In genomic region chr6:138722425-138723371, GRCh38 we compare ENCODE assay signal across 11 cellular contexts. TPM values are rescaled to one million over a fixed set of nuclear protein-coding genes. Genes with fewer than 3 reads are reported as not detected.
DNase-seq lines count a peak whose midpoint lies in the region; ATAC-seq, FAIRE-seq and TF ChIP-seq lines count a peak whose summit lies in the region.
"Had no signal": no experiment of that assay in that cellular context is flagged by ENCODE, and none has a peak within 500 bp of the region (broad histone marks: within the 10 kb centered on the region; RNA-seq: fewer than 3 reads in every experiment).

No MANE protein-coding gene starts in this region.

- no peak for TF ChIP-seq RAD21 in IMR-90 (IDR thresholded peaks at IDR 0.05; ENCODE audit: low read length)
- TF ChIP-seq RAD21 in K562 (CRISPR knock-in tag; conservative IDR thresholded peaks at IDR 0.05 in 1 of 2, IDR thresholded peaks at IDR 0.05 in 1 of 2), result no peak

- TF ChIP-seq POLR2A in IMR-90 (IDR thresholded peaks at IDR 0.05; ENCODE audit: low read depth, low read length) (no peak), K562 (conservative IDR thresholded peaks at IDR 0.05) (no peak)

- H3K4me2 ChIP-seq in IMR-90 (ENCODE audit: low read depth, low read length), result no peak overlapping the region; the same call in 1 of the 2 replicates
- no peak overlapping the region for H3K4me2 ChIP-seq in K562 (ENCODE audit: insufficient read depth, low read length)

- H3K9me1 ChIP-seq in IMR-90 (ENCODE audit: insufficient read depth, low read length) (no peaks in the 10 kb centered on the region), K562 (ENCODE audit: control insufficient read depth, insufficient read depth, low read length) (no peaks in the 10 kb centered on the region)

- dilution Hi-C loops in IMR-90 (cut with HindIII; ENCODE audit: low sequenced_read_pairs, unreplicated experiment), result no loop called here

- POLR2A ChIA-PET in IMR-90 (lab: Charles Lee; ENCODE audit: unreplicated experiment), result no interaction called here
- POLR2A ChIA-PET in K562 (lab: Yijun Ruan, JAX), result interaction anchor here (0.6 to 0.7 kb wide), 2 partner anchors 43 to 585 kb away, joined by 3 read pairs; no protein-coding TSS in a partner anchor

- H3K27me3 ChIP-seq in IMR-90 (ENCODE audit: control insufficient read depth, insufficient read depth, low read length) (peaks cover 4% of the 10 kb centered on the region; the same call in 1 of the 2 replicates), K562 (ENCODE audit: control insufficient read depth in 2 of 2, insufficient read depth in 2 of 2, low read length in 2 of 2) (peaks cover 0 to 11% of the 10 kb centered on the region in 2 experiments; a peak in 2 of 5 replicates)
- H3K27me3 ChIP-seq: neutrophil had no signal

- H3K27ac ChIP-seq in IMR-90 (ENCODE audit: insufficient read depth, low read length), result no peak overlapping the region
- no peak overlapping the region for H3K27ac ChIP-seq in K562 (ENCODE audit: extremely low read depth, low read depth, low read length)
- H3K27ac ChIP-seq: neutrophil had no signal

- TF ChIP-seq EP300 in K562 (IDR thresholded peaks at IDR 0.05; ENCODE audit: low read length), result no peak

- no peaks in the 10 kb centered on the region for H3K9me3 Mint-ChIP-seq in activated naive CD4-positive, alpha-beta T cell treated with anti-CD3 and anti-CD28 coated beads, Interleukin-2, amount 50 U/mL, for 72 hours

- no peaks in the 10 kb centered on the region for H3K36me3 ChIP-seq in IMR-90 (ENCODE audit: control insufficient read depth, insufficient read depth, low read length)
- no peaks in the 10 kb centered on the region for H3K36me3 ChIP-seq in K562 (ENCODE audit: control insufficient read depth, insufficient read depth, low read length)
- H3K36me3 ChIP-seq: neutrophil had no signal

- 83% methylated on average over 1 of the region's 4 CpGs; no CpG with 5 or more reads in 1 of the 2 experiments for WGBS in IMR-90 (ENCODE audit: extremely low coverage in 2 of 2, insufficient read length in 1 of 2), 2 experiments
- 0% methylated on average over 4 of the region's 4 CpGs for WGBS in K562 (ENCODE audit: insufficient coverage, low coverage, missing lambda C conversion rate)

- H2BK20ac ChIP-seq in IMR-90 (ENCODE audit: low read depth, low read length), result peak overlapping the region; percentile 35; the same call in 1 of the 2 replicates

- FAIRE-seq in K562 (lab: Jason Lieb, UNC), result no peak

- H2BK120ac ChIP-seq in IMR-90 (ENCODE audit: low read depth, low read length), result peak overlapping the region; percentile 67

- CTCF ChIA-PET in IMR-90 (lab: Yijun Ruan, JAX) (interaction anchor here (0.6 kb wide), 1 partner anchor 332 kb away, joined by 5 read pairs; no protein-coding TSS in a partner anchor), K562 (lab: Yijun Ruan, JAX; ENCODE audit: low intra/inter-chr PET ratio) (no interaction called here)

- peak; percentile 68 for DNase-seq in EL
- DNase-seq in IMR-90, result peak; percentile 49
- peak in 1 of 4 experiments; percentile 5 for DNase-seq in K562 (ENCODE audit: extremely low read depth in 1 of 4, low spot score in 3 of 4)
- peak; percentile 16 for DNase-seq in myocyte (ENCODE audit: low read depth)
- no peak for DNase-seq in cerebellar cortex (ENCODE audit: low spot score)
- no peak for DNase-seq in NCI-H2081 treated with DMSO at 0.1 percent for 48 hours (lab: John Stamatoyannopoulos, UW)
- no peak for DNase-seq in activated naive CD4-positive, alpha-beta T cell treated with anti-CD3 and anti-CD28 coated beads, Interleukin-2, amount 50 U/mL, for 72 hours (ENCODE audit: low spot score in 2 of 2)
- DNase-seq: activated naive CD4-positive, alpha-beta T cell treated with Interleukin-2 at 50 U/mL for 16 hours; T-helper 17 cell had no signal

- peak overlapping the region in 1 of 2 experiments; percentile 59; a peak in 1 of 4 replicates for H4K8ac ChIP-seq in IMR-90 (ENCODE audit: low read depth in 2 of 2, low read length in 2 of 2)

- 0 out of 2 replicates have a peak overlapping the region, but pooled peaks have one; percentile 15 for H3K14ac ChIP-seq in IMR-90 (replicated peaks; ENCODE audit: low read depth, low read length)

- H3K9me3 ChIP-seq in IMR-90 (ENCODE audit: control insufficient read depth, insufficient read depth, low read length) (no peaks in the 10 kb centered on the region), K562 (replicated peaks; ENCODE audit: control insufficient read depth, insufficient read depth, low read depth, low read length) (no peaks in the 10 kb centered on the region)
- H3K9me3 ChIP-seq: neutrophil had no signal

- TF ChIP-seq CTCF in IMR-90 (conservative IDR thresholded peaks at IDR 0.05; ENCODE audit: low read depth, low read length), result no peak
- no peak for TF ChIP-seq CTCF in K562 (IDR thresholded peaks at IDR 0.05 in 2 of 3, conservative IDR thresholded peaks at IDR 0.05 in 1 of 3; ENCODE audit: insufficient read depth in 2 of 3, low read depth in 1 of 3, low read length in 3 of 3)

- no peak overlapping the region for H3K56ac ChIP-seq in IMR-90 (ENCODE audit: extremely low read depth, insufficient read depth, low read length)

- no peak overlapping the region for H2AK5ac ChIP-seq in IMR-90 (ENCODE audit: low read depth, low read length)

- H3K4me1 ChIP-seq in IMR-90 (ENCODE audit: control insufficient read depth, insufficient read depth, low read length) (peaks cover 10% of the 10 kb centered on the region), K562 (replicated peaks in 1 of 2; ENCODE audit: control insufficient read depth in 2 of 2, insufficient read depth in 2 of 2, low read length in 2 of 2) (no peaks in the 10 kb centered on the region)

- no peak overlapping the region for H4K91ac ChIP-seq in IMR-90 (ENCODE audit: insufficient read depth, low read depth, low read length)

- H3K79me1 ChIP-seq in IMR-90 (ENCODE audit: low read depth in 1 of 2, low read length in 2 of 2), result no peaks in the 10 kb centered on the region

- H2BK5ac ChIP-seq in IMR-90 (ENCODE audit: low read depth, low read length, poor library complexity, severe bottlenecking), result no peak overlapping the region

- ATAC-seq in IMR-90 (ENCODE audit: low read depth) (no peak; the same call in 1 of the 2 replicates), K562 (no peak), HG03565 (IDR thresholded peaks at IDR 0.05; ENCODE audit: unreplicated experiment) (no peak)
- no peak for ATAC-seq in activated naive CD4-positive, alpha-beta T cell treated with anti-CD3 and anti-CD28 coated beads, Interleukin-2, amount 50 U/mL, for 72 hours
- ATAC-seq: T-helper 17 cell had no signal

- no peak overlapping the region for H3K27ac Mint-ChIP-seq in activated naive CD4-positive, alpha-beta T cell treated with anti-CD3 and anti-CD28 coated beads, Interleukin-2, amount 50 U/mL, for 72 hours
- H3K27ac Mint-ChIP-seq: T-helper 17 cell had no signal

- H4K20me1 ChIP-seq in IMR-90 (ENCODE audit: insufficient read depth, low read length) (no peaks in the 10 kb centered on the region), K562 (replicated peaks; ENCODE audit: control insufficient read depth, insufficient read depth, low read length) (no peaks in the 10 kb centered on the region)

- no peak overlapping the region for H3K23ac ChIP-seq in IMR-90 (ENCODE audit: low read depth, low read length)

- H4K5ac ChIP-seq in IMR-90 (ENCODE audit: low read depth, low read length), result peak overlapping the region; percentile 75; the same call in 1 of the 2 replicates

- no peak overlapping the region for H2AK9ac ChIP-seq in IMR-90 (replicated peaks; ENCODE audit: low read depth, low read length, poor library complexity)

- H3K36me3 Mint-ChIP-seq in activated naive CD4-positive, alpha-beta T cell treated with anti-CD3 and anti-CD28 coated beads, Interleukin-2, amount 50 U/mL, for 72 hours, result no peaks in the 10 kb centered on the region

- in situ Hi-C loops in IMR-90 (cut with MboI; ENCODE audit: low sequenced_read_pairs), result no loop called here
- in situ Hi-C loops in K562 (cut with MboI), result no loop called here

- H3K79me2 ChIP-seq in K562 (ENCODE audit: control insufficient read depth, insufficient read depth, low read length), result no peaks in the 10 kb centered on the region

- peak overlapping the region; percentile 88; the same call in 1 of the 2 replicates for H3K18ac ChIP-seq in IMR-90 (ENCODE audit: low read depth, low read length)

- H3K4ac ChIP-seq in IMR-90 (ENCODE audit: low read depth, low read length), result peak overlapping the region; percentile 31; the same call in 1 of the 2 replicates

- H2AFZ ChIP-seq in IMR-90 (replicated peaks; ENCODE audit: low read length, poor library complexity) (no peak overlapping the region), K562 (ENCODE audit: low read depth, low read length) (no peak overlapping the region)

- H2BK15ac ChIP-seq in IMR-90 (ENCODE audit: low read depth, low read length), result no peak overlapping the region

- BruUV-seq in IMR-90 (replicated peaks; lab: Mats Ljungman, UMichigan) (no TSS peak), K562 (replicated peaks; lab: Mats Ljungman, UMichigan) (no TSS peak)

- intact Hi-C loops in IMR-90 (cut with micrococcal nuclease), result no loop called here
- intact Hi-C loops in K562 (cut with micrococcal nuclease), result no loop called here

- H3K4me3 ChIP-seq in IMR-90 (ENCODE audit: insufficient read depth, low read depth, low read length) (no peak overlapping the region), K562 (no peak overlapping the region)

- H3K9ac ChIP-seq in IMR-90 (ENCODE audit: low read depth, low read length) (no peak overlapping the region), K562 (ENCODE audit: insufficient read depth in 1 of 2, low read depth in 2 of 2, low read length in 2 of 2) (no peak overlapping the region)

RNA-seq across cellular contexts. Expression of gene CCDC28A, which starts 50.9 kb away (rescaled TPM):
- total RNA-seq in IMR-90 (2012; rRNA removed) (6.8 and 8.9 TPM in 2 replicates), K562 (2014; rRNA removed) (12.1 and 16.4 TPM in 2 replicates), K562 (2014; rRNA removed; fragmentation: Illumina TruSeq; extraction: Trizol) (19.1 and 24.9 TPM in 2 replicates), K562 (2015; rRNA removed; fragmentation: Illumina TruSeq; extraction: Trizol) (12.6 and 14.5 TPM in 2 replicates), K562 (2021) (14.8 and 16.2 TPM in 2 replicates), myocyte (4.4 and 6.7 TPM in 2 replicates)
- polyA plus RNA-seq in IMR-90 (2012; rRNA removed) (6.4 and 8.0 TPM in 2 replicates), K562 (2011; rRNA removed) (28.8 and 35.5 TPM in 2 replicates), K562 (2014; fragmentation: Illumina TruSeq; extraction: Trizol) (18.0 and 20.8 TPM in 2 replicates), K562 (2014; fragmentation: Nextera tagmentation; extraction: Ambion mirVana) (10 to 100 TPM; 21.1 to 22.7 TPM), K562 (2014; rRNA removed) (21.3 and 25.5 TPM in 2 replicates)
- 2.1 and 3.1 TPM in 2 replicates for polyA plus RNA-seq in IMR-90 (2012; cell fraction: cytosol; rRNA removed)
- polyA plus RNA-seq in IMR-90 (2012; cell fraction: nucleus; rRNA removed; ENCODE audit: low replicate concordance), result 0.92 and 7.8 TPM in 2 replicates
- 3.2 and 7.0 TPM in 2 replicates for total RNA-seq in K562 (2011; cell fraction: chromatin; rRNA removed; ENCODE audit: low replicate concordance)
- 2.8 and 3.7 TPM in 2 replicates for total RNA-seq in K562 (2011; cell fraction: nucleolus; rRNA removed)
- 5.3 and 8.3 TPM in 2 replicates for total RNA-seq in K562 (2011; cell fraction: nucleoplasm; rRNA removed)
- 6.1 and 16.1 TPM in 2 replicates for polyA plus RNA-seq in K562 (2011; cell fraction: cytosol; rRNA removed)
- polyA plus RNA-seq in K562 (2011; cell fraction: nucleus; rRNA removed), result 4.1 and 9.0 TPM in 2 replicates
- polyA plus RNA-seq in K562 (2012), result 15.9 and 25.4 TPM in 2 replicates
- 18.6 and 21.2 TPM in 2 replicates for polyA minus RNA-seq in K562 (2011; rRNA and poly(A)+ RNA removed)
- 4.7 and 5.4 TPM in 2 replicates for polyA minus RNA-seq in K562 (2011; cell fraction: cytosol; rRNA and poly(A)+ RNA removed)
- 2.4 and 5.7 TPM in 2 replicates for polyA minus RNA-seq in K562 (2011; cell fraction: nucleus; rRNA and poly(A)+ RNA removed)
- 10.0 TPM for polyA plus RNA-seq in myocyte (2012)
- 10 to 100 TPM; 17.1 to 35.8 TPM for total RNA-seq in activated naive CD4-positive, alpha-beta T cell treated with anti-CD3 and anti-CD28 coated beads, Interleukin-2, amount 50 U/mL, for 72 hours

Comparison
In these comparisons a context has a peak if more than half of its experiments do, and no peak if none do; other contexts are left out.
1. DNase-seq: peak in EL (single experiment), IMR-90 (single experiment) and myocyte (single experiment); none in cerebellar cortex (single experiment), NCI-H2081 treated with DMSO at 0.1 percent for 48 hours (single experiment) and activated naive CD4-positive, alpha-beta T cell treated with anti-CD3 and anti-CD28 coated beads, Interleukin-2, amount 50 U/mL, for 72 hours (0 of 2).